ENCODE assay signal across 1 cellular context in genomic region chr6:42043787-42044475, GRCh38.
A peak's percentile ranks its signal among the peaks of the same experiment; 100 is the strongest.
TF ChIP-seq lines count a peak whose summit lies in the region.

No MANE protein-coding gene starts in this region.

TF ChIP-seq in HepG2, 621 proteins besides CTCF, POLR2A, EP300 and RAD21 (continued from another document and continues in another):
- no peak for TF ChIP-seq GABPA (IDR thresholded peaks at IDR 0.05; ENCODE audit: low read depth, low read length)
- TF ChIP-seq GABPA (CRISPR knock-in tag; IDR thresholded peaks at IDR 0.05; ENCODE audit: low read depth) = peak; percentile 49; the same call in 1 of the 2 replicates
- no peak for TF ChIP-seq ZNF329 (CRISPR knock-in tag; IDR thresholded peaks at IDR 0.05; ENCODE audit: low read depth)
- TF ChIP-seq, protein P1, sequence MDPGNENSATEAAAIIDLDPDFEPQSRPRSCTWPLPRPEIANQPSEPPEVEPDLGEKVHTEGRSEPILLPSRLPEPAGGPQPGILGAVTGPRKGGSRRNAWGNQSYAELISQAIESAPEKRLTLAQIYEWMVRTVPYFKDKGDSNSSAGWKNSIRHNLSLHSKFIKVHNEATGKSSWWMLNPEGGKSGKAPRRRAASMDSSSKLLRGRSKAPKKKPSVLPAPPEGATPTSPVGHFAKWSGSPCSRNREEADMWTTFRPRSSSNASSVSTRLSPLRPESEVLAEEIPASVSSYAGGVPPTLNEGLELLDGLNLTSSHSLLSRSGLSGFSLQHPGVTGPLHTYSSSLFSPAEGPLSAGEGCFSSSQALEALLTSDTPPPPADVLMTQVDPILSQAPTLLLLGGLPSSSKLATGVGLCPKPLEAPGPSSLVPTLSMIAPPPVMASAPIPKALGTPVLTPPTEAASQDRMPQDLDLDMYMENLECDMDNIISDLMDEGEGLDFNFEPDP (CRISPR knock-in tag; conservative IDR thresholded peaks at IDR 0.05) = no peak
- TF ChIP-seq FOXO1 (CRISPR knock-in tag; IDR thresholded peaks at IDR 0.05) = no peak
- TF ChIP-seq ASH2L (IDR thresholded peaks at IDR 0.05; ENCODE audit: insufficient read length, low read depth, low read length) = peak; percentile 16
- no peak for TF ChIP-seq ZFP37 (CRISPR knock-in tag; IDR thresholded peaks at IDR 0.05; ENCODE audit: borderline replicate concordance)
- no peak for TF ChIP-seq TBL1XR1 (IDR thresholded peaks at IDR 0.05; ENCODE audit: borderline replicate concordance, low read length, partially characterized antibody)
- TF ChIP-seq ZSCAN25 (CRISPR knock-in tag; IDR thresholded peaks at IDR 0.05) = no peak
- TF ChIP-seq ZNF605 (CRISPR knock-in tag; IDR thresholded peaks at IDR 0.05) = peak; percentile 78; the same call in 1 of the 2 replicates
- TF ChIP-seq ZFY (CRISPR knock-in tag; IDR thresholded peaks at IDR 0.05) = 0 out of 2 replicates have a peak, but pooled peaks have one; percentile 36
- TF ChIP-seq ZNF749 (CRISPR knock-in tag; IDR thresholded peaks at IDR 0.05; ENCODE audit: borderline replicate concordance) = 0 out of 2 replicates have a peak, but pooled peaks have one; percentile 36
- TF ChIP-seq GATAD1 (CRISPR knock-in tag; IDR thresholded peaks at IDR 0.05) = peak; percentile 77
- peak; percentile 73 for TF ChIP-seq FOSL2 (CRISPR knock-in tag; IDR thresholded peaks at IDR 0.05)
- TF ChIP-seq, protein P2, sequence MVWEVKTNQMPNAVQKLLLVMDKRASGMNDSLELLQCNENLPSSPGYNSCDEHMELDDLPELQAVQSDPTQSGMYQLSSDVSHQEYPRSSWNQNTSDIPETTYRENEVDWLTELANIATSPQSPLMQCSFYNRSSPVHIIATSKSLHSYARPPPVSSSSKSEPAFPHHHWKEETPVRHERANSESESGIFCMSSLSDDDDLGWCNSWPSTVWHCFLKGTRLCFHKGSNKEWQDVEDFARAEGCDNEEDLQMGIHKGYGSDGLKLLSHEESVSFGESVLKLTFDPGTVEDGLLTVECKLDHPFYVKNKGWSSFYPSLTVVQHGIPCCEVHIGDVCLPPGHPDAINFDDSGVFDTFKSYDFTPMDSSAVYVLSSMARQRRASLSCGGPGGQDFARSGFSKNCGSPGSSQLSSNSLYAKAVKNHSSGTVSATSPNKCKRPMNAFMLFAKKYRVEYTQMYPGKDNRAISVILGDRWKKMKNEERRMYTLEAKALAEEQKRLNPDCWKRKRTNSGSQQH (CRISPR knock-in tag; IDR thresholded peaks at IDR 0.05; ENCODE audit: low read depth) = peak; percentile 20; the same call in 1 of the 2 replicates
- TF ChIP-seq, protein P3, sequence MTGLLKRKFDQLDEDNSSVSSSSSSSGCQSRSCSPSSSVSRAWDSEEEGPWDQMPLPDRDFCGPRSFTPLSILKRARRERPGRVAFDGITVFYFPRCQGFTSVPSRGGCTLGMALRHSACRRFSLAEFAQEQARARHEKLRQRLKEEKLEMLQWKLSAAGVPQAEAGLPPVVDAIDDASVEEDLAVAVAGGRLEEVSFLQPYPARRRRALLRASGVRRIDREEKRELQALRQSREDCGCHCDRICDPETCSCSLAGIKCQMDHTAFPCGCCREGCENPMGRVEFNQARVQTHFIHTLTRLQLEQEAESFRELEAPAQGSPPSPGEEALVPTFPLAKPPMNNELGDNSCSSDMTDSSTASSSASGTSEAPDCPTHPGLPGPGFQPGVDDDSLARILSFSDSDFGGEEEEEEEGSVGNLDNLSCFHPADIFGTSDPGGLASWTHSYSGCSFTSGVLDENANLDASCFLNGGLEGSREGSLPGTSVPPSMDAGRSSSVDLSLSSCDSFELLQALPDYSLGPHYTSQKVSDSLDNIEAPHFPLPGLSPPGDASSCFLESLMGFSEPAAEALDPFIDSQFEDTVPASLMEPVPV (CRISPR knock-in tag; IDR thresholded peaks at IDR 0.05) = peak; percentile 63; the same call in 1 of the 2 replicates
- TF ChIP-seq ZNF556 (CRISPR knock-in tag; IDR thresholded peaks at IDR 0.05; ENCODE audit: borderline replicate concordance) = no peak; the same call in 1 of the 2 replicates
- no peak for TF ChIP-seq ZNF891 (CRISPR knock-in tag; IDR thresholded peaks at IDR 0.05)
- no peak for TF ChIP-seq ZNF737 (CRISPR knock-in tag; IDR thresholded peaks at IDR 0.05; ENCODE audit: borderline replicate concordance)
- TF ChIP-seq, protein P4, sequence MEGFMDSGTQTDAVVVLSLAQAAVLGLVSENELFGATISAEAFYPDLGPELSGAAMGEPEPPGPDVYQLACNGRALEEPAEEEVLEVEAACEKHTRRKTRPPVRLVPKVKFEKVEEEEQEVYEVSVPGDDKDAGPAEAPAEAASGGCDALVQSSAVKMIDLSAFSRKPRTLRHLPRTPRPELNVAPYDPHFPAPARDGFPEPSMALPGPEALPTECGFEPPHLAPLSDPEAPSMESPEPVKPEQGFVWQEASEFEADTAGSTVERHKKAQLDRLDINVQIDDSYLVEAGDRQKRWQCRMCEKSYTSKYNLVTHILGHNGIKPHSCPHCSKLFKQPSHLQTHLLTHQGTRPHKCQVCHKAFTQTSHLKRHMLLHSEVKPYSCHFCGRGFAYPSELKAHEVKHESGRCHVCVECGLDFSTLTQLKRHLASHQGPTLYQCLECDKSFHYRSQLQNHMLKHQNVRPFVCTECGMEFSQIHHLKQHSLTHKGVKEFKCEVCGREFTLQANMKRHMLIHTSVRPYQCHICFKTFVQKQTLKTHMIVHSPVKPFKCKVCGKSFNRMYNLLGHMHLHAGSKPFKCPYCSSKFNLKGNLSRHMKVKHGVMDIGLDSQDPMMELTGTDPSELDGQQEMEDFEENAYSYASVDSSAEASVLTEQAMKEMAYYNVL (CRISPR knock-in tag; IDR thresholded peaks at IDR 0.05; ENCODE audit: borderline replicate concordance) = no peak; the same call in 1 of the 2 replicates
- TF ChIP-seq IKZF5 (CRISPR knock-in tag; IDR thresholded peaks at IDR 0.05) = peak; percentile 78
- TF ChIP-seq KDM2A (CRISPR knock-in tag; IDR thresholded peaks at IDR 0.05; ENCODE audit: borderline replicate concordance, low read depth) = peak; percentile 87
- TF ChIP-seq MBNL3 (CRISPR knock-in tag; conservative IDR thresholded peaks at IDR 0.05) = no peak
- TF ChIP-seq LCORL (IDR thresholded peaks at IDR 0.05) = no peak
- peak; percentile 64 for TF ChIP-seq LCORL (CRISPR knock-in tag; IDR thresholded peaks at IDR 0.05)
- TF ChIP-seq SRSF4 (IDR thresholded peaks at IDR 0.05; ENCODE audit: low read depth, low read length, poor library complexity, severe bottlenecking) = no peak
- no peak for TF ChIP-seq SIN3A (IDR thresholded peaks at IDR 0.05; ENCODE audit: borderline replicate concordance, low read depth, low read length)
- TF ChIP-seq TARDBP (CRISPR knock-in tag; IDR thresholded peaks at IDR 0.05) = peak; percentile 63; the same call in 1 of the 2 replicates
- 0 out of 2 replicates have a peak, but pooled peaks have one; percentile 36 for TF ChIP-seq ATF6 (CRISPR knock-in tag; conservative IDR thresholded peaks at IDR 0.05)
- peak; percentile 56 for TF ChIP-seq TEAD3 (CRISPR knock-in tag; optimal IDR thresholded peaks at IDR 0.05; ENCODE audit: borderline replicate concordance)
- no peak for TF ChIP-seq RARA (CRISPR knock-in tag; IDR thresholded peaks at IDR 0.05)
- peak; percentile 25; the same call in 1 of the 2 replicates for TF ChIP-seq SUZ12 (IDR thresholded peaks at IDR 0.05; ENCODE audit: low read depth, low read length)
- TF ChIP-seq ETV5 (CRISPR knock-in tag; IDR thresholded peaks at IDR 0.05; ENCODE audit: borderline replicate concordance) = peak; percentile 17; the same call in 1 of the 2 replicates
- no peak; the same call in 1 of the 2 replicates for TF ChIP-seq ZBED4 (CRISPR knock-in tag; IDR thresholded peaks at IDR 0.05; ENCODE audit: borderline replicate concordance)
- TF ChIP-seq KLF11 (CRISPR knock-in tag; IDR thresholded peaks at IDR 0.05) = peak; percentile 67; the same call in 1 of the 2 replicates
- TF ChIP-seq ZNF101 (CRISPR knock-in tag; IDR thresholded peaks at IDR 0.05; ENCODE audit: borderline replicate concordance, low read depth) = no peak
- TF ChIP-seq ZNF235 (CRISPR knock-in tag; IDR thresholded peaks at IDR 0.05; ENCODE audit: borderline replicate concordance) = no peak
- TF ChIP-seq, protein P5, sequence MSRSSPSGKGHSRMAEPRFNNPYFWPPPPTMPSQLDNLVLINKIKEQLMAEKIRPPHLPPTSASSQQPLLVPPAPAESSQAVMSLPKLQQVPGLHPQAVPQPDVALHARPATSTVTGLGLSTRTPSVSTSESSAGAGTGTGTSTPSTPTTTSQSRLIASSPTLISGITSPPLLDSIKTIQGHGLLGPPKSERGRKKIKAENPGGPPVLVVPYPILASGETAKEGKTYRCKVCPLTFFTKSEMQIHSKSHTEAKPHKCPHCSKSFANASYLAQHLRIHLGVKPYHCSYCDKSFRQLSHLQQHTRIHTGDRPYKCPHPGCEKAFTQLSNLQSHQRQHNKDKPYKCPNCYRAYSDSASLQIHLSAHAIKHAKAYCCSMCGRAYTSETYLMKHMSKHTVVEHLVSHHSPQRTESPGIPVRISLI (CRISPR knock-in tag; IDR thresholded peaks at IDR 0.05; ENCODE audit: borderline replicate concordance) = no peak
- peak; percentile 77 for TF ChIP-seq HNF1B (CRISPR knock-in tag; IDR thresholded peaks at IDR 0.05)
- TF ChIP-seq NR2F2 (IDR thresholded peaks at IDR 0.05; ENCODE audit: borderline replicate concordance, low read depth) = no peak; the same call in 1 of the 2 replicates
- TF ChIP-seq FOXM1 (CRISPR knock-in tag; IDR thresholded peaks at IDR 0.05) = no peak
- TF ChIP-seq, protein P6, sequence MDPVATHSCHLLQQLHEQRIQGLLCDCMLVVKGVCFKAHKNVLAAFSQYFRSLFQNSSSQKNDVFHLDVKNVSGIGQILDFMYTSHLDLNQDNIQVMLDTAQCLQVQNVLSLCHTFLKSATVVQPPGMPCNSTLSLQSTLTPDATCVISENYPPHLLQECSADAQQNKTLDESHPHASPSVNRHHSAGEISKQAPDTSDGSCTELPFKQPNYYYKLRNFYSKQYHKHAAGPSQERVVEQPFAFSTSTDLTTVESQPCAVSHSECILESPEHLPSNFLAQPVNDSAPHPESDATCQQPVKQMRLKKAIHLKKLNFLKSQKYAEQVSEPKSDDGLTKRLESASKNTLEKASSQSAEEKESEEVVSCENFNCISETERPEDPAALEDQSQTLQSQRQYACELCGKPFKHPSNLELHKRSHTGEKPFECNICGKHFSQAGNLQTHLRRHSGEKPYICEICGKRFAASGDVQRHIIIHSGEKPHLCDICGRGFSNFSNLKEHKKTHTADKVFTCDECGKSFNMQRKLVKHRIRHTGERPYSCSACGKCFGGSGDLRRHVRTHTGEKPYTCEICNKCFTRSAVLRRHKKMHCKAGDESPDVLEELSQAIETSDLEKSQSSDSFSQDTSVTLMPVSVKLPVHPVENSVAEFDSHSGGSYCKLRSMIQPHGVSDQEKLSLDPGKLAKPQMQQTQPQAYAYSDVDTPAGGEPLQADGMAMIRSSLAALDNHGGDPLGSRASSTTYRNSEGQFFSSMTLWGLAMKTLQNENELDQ (CRISPR knock-in tag; IDR thresholded peaks at IDR 0.05; ENCODE audit: borderline replicate concordance) = no peak
- no peak for TF ChIP-seq ZNF589 (CRISPR knock-in tag; conservative IDR thresholded peaks at IDR 0.05)
